In the genomic region with DNA sequence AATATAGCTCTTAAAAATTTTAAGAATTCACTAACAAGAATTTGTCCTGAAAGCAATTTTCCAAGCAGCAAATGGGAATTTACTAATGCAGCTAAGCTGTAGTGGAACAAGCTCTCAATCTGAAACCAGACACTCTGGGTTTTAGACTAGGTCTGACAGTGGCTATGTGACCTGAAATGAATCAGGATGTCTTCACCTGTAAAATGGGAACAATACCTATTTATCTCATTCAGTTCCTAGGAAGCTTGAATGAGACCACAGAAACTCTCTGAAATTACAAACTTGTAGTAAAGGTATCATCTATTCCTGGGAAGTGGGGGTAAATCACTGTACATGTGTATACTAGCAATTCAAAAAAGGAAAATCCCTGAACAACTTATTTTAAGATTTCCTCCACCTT, we compare ENCODE assay signal across 9 cellular contexts. TPM values are rescaled to one million over a fixed set of nuclear protein-coding genes. Genes with fewer than 3 reads are reported as not detected.
DNase-seq lines count a peak whose midpoint lies in the region; ATAC-seq and TF ChIP-seq lines count a peak whose summit lies in the region.
"Had no signal": no experiment of that assay in that cellular context is flagged by ENCODE, and none has a peak within 500 bp of the region (broad histone marks: within the 10 kb centered on the region; RNA-seq: fewer than 3 reads in every experiment).

No MANE protein-coding gene starts in this region.

- no peaks in the 10 kb centered on the region for H3K27me3 Mint-ChIP-seq in T-cell

- H3K4me1 Mint-ChIP-seq in T-cell: peaks cover 63 to 68% (median 64%) of the 10 kb centered on the region in 3 donors

- POLR2A ChIA-PET in T-cell (lab: Charles Lee): interaction anchor here (0.6 to 1.5 kb wide), 5 partner anchors 13 to 1904 kb away, joined by 3 to 6 read pairs (median 3); no protein-coding TSS in a partner anchor

- H3K27me3 ChIP-seq in H7 (ENCODE audit: control insufficient read depth, insufficient read depth, low read length): no peaks in the 10 kb centered on the region

- H3K27ac Mint-ChIP-seq in T-cell: no peak overlapping the region

- CTCF ChIA-PET in T-cell (lab: Charles Lee): interaction anchor here in 1 of 2 donors (0.7 kb wide), 1 partner anchor 9 kb away, joined by 3 read pairs; no protein-coding TSS in a partner anchor

- H3K36me3 Mint-ChIP-seq in T-cell: peaks cover 30% of the 10 kb centered on the region

- peaks cover 9% of the 10 kb centered on the region for H3K36me3 ChIP-seq in H7 (replicated peaks; ENCODE audit: control insufficient read depth, insufficient read depth, low read length)

- no peak for TF ChIP-seq CTCF in fibroblast of villous mesenchyme (IDR thresholded peaks at IDR 0.05; ENCODE audit: insufficient read depth, low read depth, low read length)

- peak overlapping the region; percentile 98 to 99 (median 99) for H3K4me3 Mint-ChIP-seq in T-cell

- peak overlapping the region; percentile 98; the same call in 1 of the 2 replicates for H3K4me3 ChIP-seq in H7 (ENCODE audit: insufficient read depth, low read depth, low read length)
- peak overlapping the region; percentile 86 for H3K4me3 ChIP-seq in fibroblast of villous mesenchyme (ENCODE audit: low read depth, low read length)
- H3K4me3 ChIP-seq in skeletal muscle cell (ENCODE audit: low read depth, low read length): peak overlapping the region; percentile 95

- no peaks in the 10 kb centered on the region for H3K9me3 Mint-ChIP-seq in T-cell

- ATAC-seq in T-cell (replicated peaks in 1 of 4): no peak
- no peak for ATAC-seq in GM21381 (IDR thresholded peaks at IDR 0.05; ENCODE audit: unreplicated experiment)
- no peak for ATAC-seq in GM19455 (IDR thresholded peaks at IDR 0.05; ENCODE audit: unreplicated experiment)

- DNase-seq in H7 (no peak), T-cell (no peak), fibroblast of villous mesenchyme (ENCODE audit: low read depth) (no peak), skeletal muscle cell (ENCODE audit: low read depth) (no peak), glomerular visceral epithelial cell (ENCODE audit: extremely low spot score) (no peak), AG08395 (ENCODE audit: low spot score) (no peak)
- DNase-seq: NCI-H748 treated with DMSO at 0.1 percent for 48 hours had no signal

RNA-seq across cellular contexts. Expression of a gene that starts 1.2 kb away (rescaled TPM):
- total RNA-seq in H7 (2014; rRNA removed; shearing (Covaris generic)): 27.1 and 35.6 TPM in 2 replicates
- 10 to 100 TPM; 34.5 to 57.6 (median 40.0) TPM for total RNA-seq in T-cell
- 17.3 and 17.7 TPM in 2 replicates for total RNA-seq in fibroblast of villous mesenchyme

RNA-seq across cellular contexts. Expression of a gene that starts 4.1 kb away (rescaled TPM):
- total RNA-seq in H7 (2014; rRNA removed; shearing (Covaris generic)): 138 and 151 TPM in 2 replicates
- total RNA-seq in T-cell (10 to 100 TPM; 61.8 to 72.6 (median 66.6) TPM), fibroblast of villous mesenchyme (223 and 252 TPM in 2 replicates)

RNA-seq across cellular contexts. Expression of a gene that starts 46.1 kb away (rescaled TPM):
- total RNA-seq in H7 (2014; rRNA removed; shearing (Covaris generic)): 99.9 and 123 TPM in 2 replicates
- total RNA-seq in T-cell (10 to 100 TPM; 62.5 to 91.1 (median 66.2) TPM), fibroblast of villous mesenchyme (45.4 and 53.5 TPM in 2 replicates)
